In genomic region chr10:99450624-99451498, GRCh38 we compare ENCODE assay signal across 21 cellular contexts. TPM values are rescaled to one million over a fixed set of nuclear protein-coding genes. Genes with fewer than 3 reads are reported as not detected.
A peak's percentile ranks its signal among the peaks of the same experiment; 100 is the strongest.
DNase-seq lines count a peak whose midpoint lies in the region; ATAC-seq, FAIRE-seq and TF ChIP-seq lines count a peak whose summit lies in the region.
"Had no signal": no experiment of that assay in that cellular context is flagged by ENCODE, and none has a peak within 500 bp of the region (broad histone marks: within the 10 kb centered on the region; RNA-seq: fewer than 3 reads in every experiment).

No MANE protein-coding gene starts in this region.

- H3K36me3 ChIP-seq in heart right ventricle (no peaks in the 10 kb centered on the region), endodermal cell (ENCODE audit: control insufficient read depth, insufficient read depth, low read length) (no peaks in the 10 kb centered on the region), mesodermal cell (ENCODE audit: control insufficient read depth, insufficient read depth, low read length) (no peaks in the 10 kb centered on the region), pancreas (no peaks in the 10 kb centered on the region)
- H3K36me3 ChIP-seq: cardiac muscle cell, tibial nerve had no signal

- no peaks in the 10 kb centered on the region for H3K9me3 Mint-ChIP-seq in endodermal cell
- H3K9me3 Mint-ChIP-seq: activated CD4-positive, alpha-beta T cell treated with anti-CD3 and anti-CD28 coated beads, Interleukin-2, amount 10 ng/mL, durations not matched to agents 7 days and 5 days had no signal

- peak in 5 of 8 donors; percentile 26 to 77 (median 47) for ATAC-seq in heart right ventricle
- ATAC-seq in right cardiac atrium = no peak
- no peak for ATAC-seq in pancreas
- no peak for ATAC-seq in foreskin keratinocyte

- H3K4me1 ChIP-seq in heart right ventricle (peaks cover 0 to 14% (median 0%) of the 10 kb centered on the region in 9 donors), right cardiac atrium (ENCODE audit: control insufficient read depth, insufficient read depth, low read length) (no peaks in the 10 kb centered on the region), endodermal cell (ENCODE audit: control insufficient read depth, insufficient read depth, low read length) (peaks cover 30% of the 10 kb centered on the region), mesodermal cell (ENCODE audit: control insufficient read depth, insufficient read depth, low read length, poor library complexity, severe bottlenecking) (peaks cover 32% of the 10 kb centered on the region), pancreas (no peaks in the 10 kb centered on the region), foreskin keratinocyte (no peaks in the 10 kb centered on the region)
- H3K4me1 ChIP-seq: tibial nerve had no signal

- H3K4me3 Mint-ChIP-seq in endodermal cell = peak overlapping the region; percentile 37
- H3K4me3 Mint-ChIP-seq: activated CD4-positive, alpha-beta T cell treated with anti-CD3 and anti-CD28 coated beads, Interleukin-2, amount 10 ng/mL, durations not matched to agents 7 days and 5 days had no signal

- intact Hi-C loops in heart right ventricle (cut with DNase I) = no loop called here
- intact Hi-C loops in right cardiac atrium (cut with DNase I) = no loop called here
- intact Hi-C loops in pancreas (cut with DNase I) = no loop called here

- H3K36me3 Mint-ChIP-seq in endodermal cell (ENCODE audit: low read depth) = no peaks in the 10 kb centered on the region

- peaks cover 67% of the 10 kb centered on the region for H3K4me1 Mint-ChIP-seq in endodermal cell
- H3K4me1 Mint-ChIP-seq: activated CD4-positive, alpha-beta T cell treated with anti-CD3 and anti-CD28 coated beads, Interleukin-2, amount 10 ng/mL, durations not matched to agents 7 days and 5 days had no signal

- DNase-seq in heart right ventricle = peak; percentile 16 to 25
- no peak for DNase-seq in right cardiac atrium
- no peak for DNase-seq in endodermal cell
- no peak for DNase-seq in pancreas
- DNase-seq in foreskin keratinocyte = no peak
- DNase-seq in activated effector memory CD4-positive, alpha-beta T cell treated with anti-CD3 and anti-CD28 coated beads, Interleukin-2, amount 50 U/mL, for 16 hours = no peak
- DNase-seq in NCI-H1694 treated with DMSO at 0.1 percent for 48 hours (lab: John Stamatoyannopoulos, UW) = no peak
- DNase-seq: activated CD4-positive, alpha-beta T cell treated with anti-CD3 and anti-CD28 coated beads, Interleukin-2, amount 10 ng/mL, durations not matched to agents 7 days and 5 days; activated CD8-positive, alpha-beta memory T cell treated with anti-CD3 and anti-CD28 coated beads, Interleukin-2, amount 50 U/mL, for 4 hours; activated gamma-delta T cell treated with Interleukin-2 at 50 U/mL for 16 hours; effector CD4-positive, alpha-beta T cell; KBM-7; kidney; midbrain; NCI-H1048; NCI-H526; PC-9; stimulated activated naive CD4-positive, alpha-beta T cell treated with Interleukin-2 at 50 U/mL for 16 hours had no signal

- H3K27me3 Mint-ChIP-seq in endodermal cell (ENCODE audit: insufficient read depth) = peaks cover 13% of the 10 kb centered on the region

- TF ChIP-seq CTCF in heart right ventricle (IDR thresholded peaks at IDR 0.05) (no peak), endodermal cell (conservative IDR thresholded peaks at IDR 0.05) (no peak), pancreas (IDR thresholded peaks at IDR 0.05) (no peak), foreskin keratinocyte (conservative IDR thresholded peaks at IDR 0.05) (no peak)

- no peak overlapping the region for H3K9ac ChIP-seq in endodermal cell (ENCODE audit: extremely low read depth, low read length, poor library complexity, severe bottlenecking)

- H3K27ac Mint-ChIP-seq in endodermal cell = peak overlapping the region; percentile 32
- H3K27ac Mint-ChIP-seq: activated CD4-positive, alpha-beta T cell treated with anti-CD3 and anti-CD28 coated beads, Interleukin-2, amount 10 ng/mL, durations not matched to agents 7 days and 5 days had no signal

- no peak for FAIRE-seq in pancreas (lab: Jason Lieb, UNC)
- FAIRE-seq: kidney had no signal

- peaks cover 0 to 74% (median 44%) of the 10 kb centered on the region in 7 donors for H3K27me3 ChIP-seq in heart right ventricle
- peaks cover 3% of the 10 kb centered on the region for H3K27me3 ChIP-seq in right cardiac atrium (ENCODE audit: control insufficient read depth, insufficient read depth)
- peaks cover 18% of the 10 kb centered on the region for H3K27me3 ChIP-seq in endodermal cell (ENCODE audit: control insufficient read depth, insufficient read depth, low read length, poor library complexity, severe bottlenecking)
- peaks cover 0 to 3% (median 0%) of the 10 kb centered on the region in 4 donors for H3K27me3 ChIP-seq in pancreas
- H3K27me3 ChIP-seq in foreskin keratinocyte = peaks cover 91% of the 10 kb centered on the region
- H3K27me3 ChIP-seq: cardiac muscle cell had no signal

- H3K4me3 ChIP-seq in heart right ventricle (peak overlapping the region in 1 of 10 donors; percentile 16), right cardiac atrium (ENCODE audit: low read length) (no peak overlapping the region), endodermal cell (ENCODE audit: low read length) (no peak overlapping the region), mesodermal cell (ENCODE audit: extremely low read depth, insufficient read depth, low read length, poor library complexity, severe bottlenecking) (no peak overlapping the region), pancreas (no peak overlapping the region)
- H3K4me3 ChIP-seq: cardiac muscle cell, PC-9, tibial nerve had no signal

- no peak overlapping the region for H3K27ac ChIP-seq in heart right ventricle
- no peak overlapping the region for H3K27ac ChIP-seq in right cardiac atrium (ENCODE audit: low read length)
- no peak overlapping the region for H3K27ac ChIP-seq in endodermal cell (ENCODE audit: low read depth, low read length)
- peak overlapping the region; percentile 63 for H3K27ac ChIP-seq in mesodermal cell (ENCODE audit: low read depth, low read length, severe bottlenecking)
- no peak overlapping the region for H3K27ac ChIP-seq in pancreas
- H3K27ac ChIP-seq in foreskin keratinocyte = no peak overlapping the region
- H3K27ac ChIP-seq: cardiac muscle cell, PC-9, tibial nerve had no signal

- WGBS in heart right ventricle, 2 donors = 18 to 22% methylated on average over 6 of the region's 6 CpGs
- WGBS in right cardiac atrium = 24% methylated on average over 6 of the region's 6 CpGs
- 76 to 81% methylated on average over 6 of the region's 6 CpGs for WGBS in endodermal cell (ENCODE audit: insufficient coverage in 1 of 2, insufficient read length in 1 of 2), 2 experiments
- 33 to 89% methylated on average over 2 to 4 of the region's 6 CpGs for WGBS in mesodermal cell (ENCODE audit: insufficient coverage in 2 of 2), 2 experiments
- 33 to 34% methylated on average over 6 of the region's 6 CpGs for WGBS in pancreas, 2 donors

- H3K9me3 ChIP-seq in heart right ventricle = no peaks in the 10 kb centered on the region
- no peaks in the 10 kb centered on the region for H3K9me3 ChIP-seq in right cardiac atrium (ENCODE audit: control insufficient read depth, low read length)
- no peaks in the 10 kb centered on the region for H3K9me3 ChIP-seq in endodermal cell (ENCODE audit: control insufficient read depth, low read length)
- H3K9me3 ChIP-seq in mesodermal cell (ENCODE audit: control insufficient read depth, low read length) = no peaks in the 10 kb centered on the region
- no peaks in the 10 kb centered on the region for H3K9me3 ChIP-seq in pancreas
- H3K9me3 ChIP-seq: tibial nerve had no signal

RNA-seq across cellular contexts. Expression of gene GOT1, which starts 20.4 kb away (rescaled TPM):
- total RNA-seq in heart right ventricle (100 to 1,000 TPM; 362 to 669 (median 586) TPM), right cardiac atrium (100 to 1,000 TPM; 344 to 515 (median 449) TPM), endodermal cell (10 to 100 TPM; 35.1 to 36.5 TPM), pancreas (10 to 100 TPM in 4 of 6 donors, 1 to 10 TPM in 2; 8.0 to 34.0 (median 14.1) TPM), foreskin keratinocyte (38.5 and 42.9 TPM in 2 replicates)
- polyA plus RNA-seq in heart right ventricle (100 to 1,000 TPM; 114 to 344 TPM), right cardiac atrium (413 TPM), pancreas (10 to 100 TPM in 1 of 2 donors, 1 to 10 TPM in 1; 9.6 to 27.1 TPM), foreskin keratinocyte (34.3 and 41.5 TPM in 2 replicates)
- 39.7 TPM for polyA plus RNA-seq in endodermal cell (2013, experiment 1 of 2)
- 35.5 TPM for polyA plus RNA-seq in endodermal cell (2013, experiment 2 of 2)
- 52.1 TPM for polyA plus RNA-seq in mesodermal cell (2013, experiment 1 of 2)
- 47.9 TPM for polyA plus RNA-seq in mesodermal cell (2013, experiment 2 of 2)

Comparison
In these comparisons a context has a peak if more than half of its experiments do, and no peak if none do; other contexts are left out.
1. ATAC-seq: peak in heart right ventricle (5 of 8); none in right cardiac atrium (0 of 2), pancreas (0 of 4) and foreskin keratinocyte (single experiment).
2. DNase-seq: peak in heart right ventricle (2 of 2); none in right cardiac atrium (0 of 3), endodermal cell (single experiment), pancreas (0 of 6), foreskin keratinocyte (0 of 2), activated effector memory CD4-positive, alpha-beta T cell treated with anti-CD3 and anti-CD28 coated beads, Interleukin-2, amount 50 U/mL, for 16 hours (single experiment) and NCI-H1694 treated with DMSO at 0.1 percent for 48 hours (single experiment).